9 cellular contexts compared by ENCODE assay signal in genomic region chr1:95089888-95090287, GRCh38. TPM values are rescaled to one million over a fixed set of nuclear protein-coding genes. Genes with fewer than 3 reads are reported as not detected.
"Had no signal": no experiment of that assay in that cellular context is flagged by ENCODE, and none has a peak within 500 bp of the region (broad histone marks: within the 10 kb centered on the region; RNA-seq: fewer than 3 reads in every experiment).

No MANE protein-coding gene starts in this region.

- H3K9me3 Mint-ChIP-seq: HFFc6 had no signal

- H3K27ac ChIP-seq: GM23248, HL-60, KMS-11 had no signal

- H2AFZ ChIP-seq: GM23248 had no signal

- H3K9me3 ChIP-seq: HAP-1 had no signal

- H3K4me2 ChIP-seq: KMS-11 had no signal

- FAIRE-seq: HepG2 had no signal

- H3K4me3 Mint-ChIP-seq: HFFc6 had no signal

- H3K9ac ChIP-seq: GM23248, KMS-11 had no signal

- H3K4me3 ChIP-seq: GM23248, HAP-1 had no signal

- DNase-seq: GM23248, GOT3, H7, HFFc6, KBM-7 had no signal

- H3K27ac Mint-ChIP-seq: HFFc6 had no signal

- H3K36me3 ChIP-seq: HAP-1 had no signal

RNA-seq across cellular contexts. Expression of gene TLCD4, which starts 27.3 kb away (rescaled TPM):
- total RNA-seq: GM23248 had no signal
- polyA plus RNA-seq: GM23248 had no signal
